In genomic region chr4:164731827-164732474, GRCh38 we compare ENCODE assay signal across 8 cellular contexts. TPM values are rescaled to one million over a fixed set of nuclear protein-coding genes. Genes with fewer than 3 reads are reported as not detected.
DNase-seq lines count a peak whose midpoint lies in the region; TF ChIP-seq lines count a peak whose summit lies in the region.

No MANE protein-coding gene starts in this region.

- no peak overlapping the region for H3K4me2 ChIP-seq in GM23248 (ENCODE audit: unreplicated experiment)

- in situ Hi-C loops in GM23248 (cut with MboI), result no loop called here

- H2AFZ ChIP-seq in GM23248, result no peak overlapping the region

- H3K4me3 ChIP-seq in GM23248 (no peak overlapping the region), WERI-Rb-1 (ENCODE audit: low read depth, low read length) (no peak overlapping the region), choroid plexus epithelial cell (ENCODE audit: low read depth, low read length) (no peak overlapping the region), liver (ENCODE audit: low read depth in 1 of 3, low read length in 3 of 3) (no peak overlapping the region)

- TF ChIP-seq RAD21 in liver (IDR thresholded peaks at IDR 0.05), result peak; percentile 86 to 88

- H3F3A ChIP-seq in GM23248 (ENCODE audit: insufficient read depth), result no peaks in the 10 kb centered on the region

- no peak overlapping the region for H3K27ac ChIP-seq in GM23248
- no peak overlapping the region for H3K27ac ChIP-seq in WERI-Rb-1
- no peak overlapping the region for H3K27ac ChIP-seq in liver (ENCODE audit: low read depth in 1 of 2, low read length in 2 of 2)

- H4K20me1 ChIP-seq in GM23248 (ENCODE audit: insufficient read depth), result no peaks in the 10 kb centered on the region

- TF ChIP-seq CTCF in LNCAP (IDR thresholded peaks at IDR 0.05) (peak; percentile 77), WERI-Rb-1 (IDR thresholded peaks at IDR 0.05; ENCODE audit: low read depth, low read length) (peak; percentile 80), choroid plexus epithelial cell (conservative IDR thresholded peaks at IDR 0.05; ENCODE audit: low read depth, low read length) (peak; percentile 93), liver (IDR thresholded peaks at IDR 0.05; ENCODE audit: low read depth, low read length, missing input control) (peak; percentile 81)

- H3K4me1 ChIP-seq in GM23248 (ENCODE audit: insufficient read depth) (no peaks in the 10 kb centered on the region), liver (ENCODE audit: control insufficient read depth in 4 of 4, insufficient read depth in 4 of 4, low read length in 3 of 4) (no peaks in the 10 kb centered on the region)

- H3K9me3 ChIP-seq in GM23248 (ENCODE audit: low read depth) (no peaks in the 10 kb centered on the region), WERI-Rb-1 (ENCODE audit: severe bottlenecking) (no peaks in the 10 kb centered on the region), liver (ENCODE audit: control insufficient read depth in 4 of 4, low read length in 3 of 4) (no peaks in the 10 kb centered on the region)

- H3K9ac ChIP-seq in GM23248, result no peak overlapping the region
- no peak overlapping the region for H3K9ac ChIP-seq in liver (ENCODE audit: low read depth in 1 of 2, low read length in 2 of 2)

- no peaks in the 10 kb centered on the region for H3K79me2 ChIP-seq in GM23248 (ENCODE audit: insufficient read depth)

- H3K36me3 ChIP-seq in GM23248 (ENCODE audit: low read depth) (no peaks in the 10 kb centered on the region), WERI-Rb-1 (no peaks in the 10 kb centered on the region), liver (ENCODE audit: control insufficient read depth in 4 of 4, insufficient read depth in 3 of 4, low read depth in 1 of 4, low read length in 3 of 4) (no peaks in the 10 kb centered on the region)

- WGBS in GM23248 (ENCODE audit: low coverage in 1 of 2, low lambda C conversion rate in 2 of 2, missing lambda C conversion rate in 2 of 2), 2 experiments, result 27 to 29% methylated on average over 5 of the region's 5 CpGs
- WGBS in liver, result 31% methylated on average over 5 of the region's 5 CpGs

- DNase-seq in NCI-H2081 (lab: John Stamatoyannopoulos, UW) (peak; percentile 31 to 33), NCI-H2081 treated with DMSO at 0.1 percent for 48 hours (lab: John Stamatoyannopoulos, UW) (no peak), GM23248 (peak; percentile 57), WERI-Rb-1 (peak; percentile 79), choroid plexus epithelial cell (ENCODE audit: low read depth) (peak; percentile 67)
- peak; percentile 6 for DNase-seq in stimulated activated CD8-positive, alpha-beta memory T cell treated with anti-CD3 and anti-CD28 coated beads, Interleukin-15, amount 100 ng/mL, for 48 hours (ENCODE audit: low read depth in 2 of 2)

- H3K27me3 ChIP-seq in GM23248 (replicated peaks; ENCODE audit: insufficient read depth) (no peaks in the 10 kb centered on the region), WERI-Rb-1 (ENCODE audit: insufficient read depth, low read depth, severe bottlenecking) (no peaks in the 10 kb centered on the region), liver (ENCODE audit: control insufficient read depth in 4 of 4, insufficient read depth in 4 of 4, low read length in 3 of 4) (peaks cover 0 to 7% (median 0%) of the 10 kb centered on the region in 4 donors)

- no peaks in the 10 kb centered on the region for H3K9me2 ChIP-seq in GM23248 (ENCODE audit: insufficient read depth)

TF ChIP-seq in liver, 16 proteins besides CTCF, POLR2A, EP300 and RAD21:
- TF ChIP-seq HNF4A (conservative IDR thresholded peaks at IDR 0.05) (no peak), ZBTB33 (IDR thresholded peaks at IDR 0.05) (no peak), HNF4G (IDR thresholded peaks at IDR 0.05) (no peak), RXRA (IDR thresholded peaks at IDR 0.05) (no peak), SP1 (IDR thresholded peaks at IDR 0.05) (no peak), ATF3 (IDR thresholded peaks at IDR 0.05) (no peak), EGR1 (IDR thresholded peaks at IDR 0.05; ENCODE audit: low read depth in 2 of 2) (no peak), FOXA1 (IDR thresholded peaks at IDR 0.05) (no peak), REST (IDR thresholded peaks at IDR 0.05) (no peak), GABPA (IDR thresholded peaks at IDR 0.05 in 1 of 2, conservative IDR thresholded peaks at IDR 0.05 in 1 of 2) (no peak), MAX (IDR thresholded peaks at IDR 0.05) (no peak), JUND (IDR thresholded peaks at IDR 0.05) (no peak)

RNA-seq across cellular contexts. Expression of gene SMIM31, which starts 22.0 kb away (rescaled TPM):
- not detected in 2 replicates for total RNA-seq in GM23248 (2014; rRNA removed; shearing (Covaris generic))
- polyA plus RNA-seq in GM23248 (2016; fragmentation: Nextera tagmentation; extraction: Ambion mirVana), result not detected in 2 replicates
- not detected for total RNA-seq in liver
- polyA plus RNA-seq in liver, result not detected
